In genomic region chr19:39671739-39672363, GRCh38 we compare ENCODE assay signal across 8 cellular contexts. TPM values are rescaled to one million over a fixed set of nuclear protein-coding genes. Genes with fewer than 3 reads are reported as not detected.
DNase-seq lines count a peak whose midpoint lies in the region; ATAC-seq, FAIRE-seq and TF ChIP-seq lines count a peak whose summit lies in the region.

No MANE protein-coding gene starts in this region.

- H3K27ac Mint-ChIP-seq in naive thymus-derived CD8-positive, alpha-beta T cell = no peak overlapping the region

- POLR2A ChIA-PET in naive thymus-derived CD8-positive, alpha-beta T cell (lab: Charles Lee) = interaction anchor here (1.1 kb wide), 1 partner anchor 117 kb away, joined by 3 read pairs; no protein-coding TSS in a partner anchor

- DNase-seq in AML-193 (lab: John Stamatoyannopoulos, UW) (peak; percentile 43 to 53), GM12891 (ENCODE audit: insufficient read length, low spot score) (no peak), NCI-H2227 treated with DMSO at 0.1 percent for 48 hours (lab: John Stamatoyannopoulos, UW) (peak; percentile 99), epithelial cell of esophagus (ENCODE audit: low read depth) (peak; percentile 62)
- peak in 9 of 10 donors; percentile 26 to 76 (median 52) for DNase-seq in naive thymus-derived CD8-positive, alpha-beta T cell

- TF ChIP-seq CTCF in WI38 (IDR thresholded peaks at IDR 0.05; ENCODE audit: low read depth, low read length) = peak; percentile 15; the same call in 1 of the 2 replicates
- TF ChIP-seq CTCF in epithelial cell of esophagus (IDR thresholded peaks at IDR 0.05; ENCODE audit: insufficient read depth, low read depth, low read length, missing control alignments) = peak; percentile 62

- no peak overlapping the region for H3K4me3 Mint-ChIP-seq in naive thymus-derived CD8-positive, alpha-beta T cell

- TF ChIP-seq POLR2A in GM12891 (IDR thresholded peaks at IDR 0.05; ENCODE audit: low read depth, low read length) = no peak

- peaks cover 5 to 14% (median 10%) of the 10 kb centered on the region in 4 donors for H3K4me1 Mint-ChIP-seq in naive thymus-derived CD8-positive, alpha-beta T cell

- peaks cover 0 to under 1% (median 0%) of the 10 kb centered on the region in 3 donors for H3K36me3 Mint-ChIP-seq in naive thymus-derived CD8-positive, alpha-beta T cell

- peak; percentile 91 for FAIRE-seq in GM12891 (lab: Jason Lieb, UNC)

- peaks cover 0 to 2% (median 0%) of the 10 kb centered on the region in 9 donors for H3K9me3 Mint-ChIP-seq in naive thymus-derived CD8-positive, alpha-beta T cell

- ATAC-seq in naive thymus-derived CD8-positive, alpha-beta T cell = peak; percentile 87 to 93
- ATAC-seq in GM18873 (IDR thresholded peaks at IDR 0.05; ENCODE audit: low FRiP score, unreplicated experiment) (no peak), GM19452 (IDR thresholded peaks at IDR 0.05; ENCODE audit: unreplicated experiment) (no peak)

- H3K4me3 ChIP-seq in WI38 (ENCODE audit: low read depth, low read length) (no peak overlapping the region), epithelial cell of esophagus (ENCODE audit: low read length) (no peak overlapping the region)

- peaks cover 12 to 26% (median 17%) of the 10 kb centered on the region in 5 donors for H3K27me3 Mint-ChIP-seq in naive thymus-derived CD8-positive, alpha-beta T cell

TF ChIP-seq in GM12891, 5 proteins besides CTCF, POLR2A, EP300 and RAD21:
- TF ChIP-seq POLR2AphosphoS5 (IDR thresholded peaks at IDR 0.05; ENCODE audit: low read depth, low read length) (no peak), TAF1 (IDR thresholded peaks at IDR 0.05; ENCODE audit: low read depth, low read length) (no peak), PAX5 (IDR thresholded peaks at IDR 0.05; ENCODE audit: insufficient read depth, low read length, severe bottlenecking) (no peak), SPI1 (IDR thresholded peaks at IDR 0.05; ENCODE audit: low read depth, low read length) (no peak), POU2F2 (IDR thresholded peaks at IDR 0.05; ENCODE audit: low read depth, low read length) (no peak)

RNA-seq across cellular contexts. Expression of gene LGALS16, which starts 16.1 kb away (rescaled TPM):
- polyA plus RNA-seq in GM12891 (2012; ENCODE audit: low read depth, missing spikeins) = not detected
- total RNA-seq in naive thymus-derived CD8-positive, alpha-beta T cell = not detected
- not detected for polyA plus RNA-seq in naive thymus-derived CD8-positive, alpha-beta T cell

RNA-seq across cellular contexts. Expression of gene LGALS14, which starts 32.4 kb away (rescaled TPM):
- 7.7 TPM for polyA plus RNA-seq in GM12891 (2012; ENCODE audit: low read depth, missing spikeins)
- not detected for total RNA-seq in naive thymus-derived CD8-positive, alpha-beta T cell
- polyA plus RNA-seq in naive thymus-derived CD8-positive, alpha-beta T cell = not detected

Comparison
In these comparisons a context has a peak if more than half of its experiments do, and no peak if none do; other contexts are left out.
1. ATAC-seq: peak in naive thymus-derived CD8-positive, alpha-beta T cell (2 of 2); none in GM18873 (single experiment) and GM19452 (single experiment).